Comparison of ENCODE assay signal across 9 cellular contexts in the genomic region with DNA sequence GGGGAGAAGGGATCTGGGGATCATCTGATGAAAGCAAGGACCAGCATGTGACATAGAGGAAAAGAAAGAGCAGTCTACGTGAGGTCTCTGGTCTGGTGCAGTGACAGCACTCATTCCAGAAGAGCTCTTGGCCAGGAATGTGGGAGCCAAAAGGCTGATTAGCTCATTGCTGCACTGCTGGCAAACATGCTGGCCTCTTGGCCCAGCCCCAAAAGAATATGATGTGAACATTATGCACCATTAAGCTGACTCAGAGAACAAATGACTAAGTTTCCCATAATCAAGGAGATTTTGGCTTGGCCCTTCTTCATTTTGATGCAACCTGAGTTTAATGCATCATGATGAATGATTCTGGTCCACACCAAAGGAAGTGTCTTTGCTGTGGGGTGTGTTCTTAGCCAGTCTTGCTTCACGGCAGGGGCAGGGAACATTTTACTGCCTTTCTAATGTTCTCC. TPM values are rescaled to one million over a fixed set of nuclear protein-coding genes. Genes with fewer than 3 reads are reported as not detected.
DNase-seq lines count a peak whose midpoint lies in the region; ATAC-seq and TF ChIP-seq lines count a peak whose summit lies in the region.
"Had no signal": no experiment of that assay in that cellular context is flagged by ENCODE, and none has a peak within 500 bp of the region (broad histone marks: within the 10 kb centered on the region; RNA-seq: fewer than 3 reads in every experiment).

No MANE protein-coding gene starts in this region.

- ATAC-seq in GM21529 (IDR thresholded peaks at IDR 0.05; ENCODE audit: unreplicated experiment): no peak

- no peak overlapping the region for H3K27ac ChIP-seq in PC-9

- H3K4me1 ChIP-seq in BE2C: peaks cover 18% of the 10 kb centered on the region
- no peaks in the 10 kb centered on the region for H3K4me1 ChIP-seq in PC-9 (replicated peaks; ENCODE audit: insufficient read depth)

- no peak overlapping the region for H2AFZ ChIP-seq in PC-9

- H3K4me3 ChIP-seq in BE2C (ENCODE audit: low read depth, low read length) (no peak overlapping the region), PC-9 (no peak overlapping the region)

- no peaks in the 10 kb centered on the region for H3K27me3 ChIP-seq in BE2C
- H3K27me3 ChIP-seq in PC-9 (ENCODE audit: insufficient read depth, low read depth): peaks cover 53% of the 10 kb centered on the region

- TF ChIP-seq CTCF in BE2C (IDR thresholded peaks at IDR 0.05; ENCODE audit: low read depth, low read length) (no peak), PC-9 (conservative IDR thresholded peaks at IDR 0.05) (no peak)

- no peaks in the 10 kb centered on the region for H3K9me2 ChIP-seq in PC-9 (ENCODE audit: insufficient read depth)

- no peaks in the 10 kb centered on the region for H4K20me1 ChIP-seq in PC-9 (ENCODE audit: insufficient read depth)

- H3K9me3 ChIP-seq in BE2C (no peaks in the 10 kb centered on the region), PC-9 (ENCODE audit: insufficient read depth, low read depth) (no peaks in the 10 kb centered on the region)

- no peaks in the 10 kb centered on the region for H3F3A ChIP-seq in PC-9 (ENCODE audit: insufficient read depth, low read depth)

- POLR2A ChIA-PET in PC-9 (lab: Charles Lee; ENCODE audit: unreplicated experiment): no interaction called here

- H3K79me2 ChIP-seq in PC-9 (ENCODE audit: low read depth): no peaks in the 10 kb centered on the region

- intact Hi-C loops in PC-9 (cut with micrococcal nuclease; ENCODE audit: unreplicated experiment): no loop called here

- CTCF ChIA-PET in PC-9 (lab: Charles Lee): no interaction called here

- BruUV-seq in PC-9 (replicated peaks; lab: Mats Ljungman, UMichigan): no TSS peak

- H3K36me3 ChIP-seq in BE2C (no peaks in the 10 kb centered on the region; the same call in none of the 2 replicates), PC-9 (ENCODE audit: low read depth) (no peaks in the 10 kb centered on the region)

- H3K4me2 ChIP-seq in PC-9: no peak overlapping the region

- DNase-seq in BE2C: peak; percentile 60
- DNase-seq in LHCN-M2 (ENCODE audit: low read depth): peak; percentile 96
- peak; percentile 29 to 54 for DNase-seq in cerebellar nuclear complex (lab: John Stamatoyannopoulos, UW)
- peak; percentile 76 for DNase-seq in myocyte (ENCODE audit: low read depth)
- DNase-seq in NCI-H146 treated with DMSO at 0.1 percent for 48 hours (lab: John Stamatoyannopoulos, UW; ENCODE audit: unreplicated experiment): no peak
- no peak for DNase-seq in PC-9
- no peak for DNase-seq in NCI-H526 (lab: John Stamatoyannopoulos, UW)
- DNase-seq: activated effector memory CD4-positive, alpha-beta T cell treated with Interleukin-2 at 50 U/mL for 16 hours had no signal

RNA-seq across cellular contexts. Expression of gene PCBP3, which starts 55.0 kb away (rescaled TPM):
- 13.6 TPM for polyA plus RNA-seq in BE2C (2012; ENCODE audit: insufficient read depth, insufficient read length, low read depth)
- 2.8 and 3.8 TPM in 2 replicates for total RNA-seq in LHCN-M2 (2014; rRNA removed)
- 1.6 TPM for polyA plus RNA-seq in LHCN-M2 (2012)
- total RNA-seq in myocyte: 1.5 and 1.7 TPM in 2 replicates
- 2.4 TPM for polyA plus RNA-seq in myocyte (2012)
- total RNA-seq in PC-9 (2021): 0.65 TPM in 1 of 2 replicates, not detected in the other

Comparison
In these comparisons a context has a peak if more than half of its experiments do, and no peak if none do; other contexts are left out.
1. DNase-seq: peak in BE2C (single experiment), LHCN-M2 (single experiment), cerebellar nuclear complex (2 of 2) and myocyte (single experiment); none in NCI-H146 treated with DMSO at 0.1 percent for 48 hours (single experiment), PC-9 (0 of 2) and NCI-H526 (0 of 2).